ENCODE assay signal across 31 cellular contexts in the genomic region with DNA sequence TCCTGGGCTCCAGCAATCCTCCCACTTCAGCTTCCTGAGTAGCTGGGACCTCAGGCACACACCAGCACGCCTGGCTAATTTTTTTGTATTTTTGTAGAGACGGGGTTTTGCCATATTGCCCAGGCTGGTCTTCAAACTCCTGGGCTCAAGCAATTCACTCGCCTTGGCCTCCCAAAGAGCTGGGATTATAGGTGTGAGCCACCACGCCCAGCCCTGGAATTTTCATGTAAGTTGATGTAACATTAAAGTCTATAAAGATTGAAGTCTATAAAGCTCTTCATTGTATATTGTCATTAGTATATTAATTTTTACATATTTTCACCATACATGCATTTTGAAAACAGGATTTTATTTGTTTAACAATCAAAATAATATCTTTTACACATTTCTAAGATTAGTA. TPM values are rescaled to one million over a fixed set of nuclear protein-coding genes. Genes with fewer than 3 reads are reported as not detected.
"Had no signal": no experiment of that assay in that cellular context is flagged by ENCODE, and none has a peak within 500 bp of the region (broad histone marks: within the 10 kb centered on the region; RNA-seq: fewer than 3 reads in every experiment).

No MANE protein-coding gene starts in this region.

- H3K9me3 ChIP-seq: esophagus squamous epithelium, gastroesophageal sphincter had no signal

- H3K27ac ChIP-seq: brain microvascular endothelial cell, esophagus squamous epithelium, gastroesophageal sphincter, WERI-Rb-1 had no signal

- H3K4me3 ChIP-seq: esophagus squamous epithelium, gastroesophageal sphincter had no signal

- H3K4me1 ChIP-seq: esophagus squamous epithelium, gastroesophageal sphincter had no signal

- H3K27me3 Mint-ChIP-seq: activated CD4-positive, alpha-beta T cell treated with anti-CD3 and anti-CD28 coated beads for 36 hours; activated CD4-positive, alpha-beta T cell treated with anti-CD3 and anti-CD28 coated beads, Interleukin-2, amount 10 ng/mL, durations not matched to agents 24 days and 14 days; activated naive CD8-positive, alpha-beta T cell; activated T-cell treated with anti-CD3 and anti-CD28 coated beads, Interleukin-2, amount 50 U/mL, for 24 hours; central memory CD8-positive, alpha-beta T cell; effector memory CD8-positive, alpha-beta T cell had no signal

- H3K4me3 Mint-ChIP-seq: activated CD4-positive, alpha-beta memory T cell treated with anti-CD3 and anti-CD28 coated beads for 36 hours; activated CD4-positive, alpha-beta T cell treated with anti-CD3 and anti-CD28 coated beads for 36 hours; activated CD4-positive, alpha-beta T cell treated with anti-CD3 and anti-CD28 coated beads, Interleukin-2, amount 10 ng/mL, durations not matched to agents 24 days and 14 days; activated CD8-positive, alpha-beta T cell treated with anti-CD3 and anti-CD28 coated beads, Interleukin-2, amount 10 ng/mL, durations not matched to agents 7 days and 5 days; activated naive CD8-positive, alpha-beta T cell; activated T-cell treated with anti-CD3 and anti-CD28 coated beads, Interleukin-2, amount 50 U/mL, for 24 hours; activated T-cell treated with anti-CD3 and anti-CD28 coated beads, Interleukin-2, amount 50 U/mL, for 72 hours; central memory CD8-positive, alpha-beta T cell; effector memory CD8-positive, alpha-beta T cell; T-helper 17 cell; T-helper 2 cell treated with Interferon-gamma antibody and Interleukin-4, amounts not matched to agents 5 μg/mL and 100 μg/mL, for 36 hours had no signal

- H3K4me1 Mint-ChIP-seq: activated CD4-positive, alpha-beta T cell treated with anti-CD3 and anti-CD28 coated beads for 36 hours; activated CD4-positive, alpha-beta T cell treated with anti-CD3 and anti-CD28 coated beads, Interleukin-2, amount 10 ng/mL, durations not matched to agents 24 days and 14 days; central memory CD8-positive, alpha-beta T cell; T-helper 17 cell had no signal

- ATAC-seq: activated CD4-positive, alpha-beta T cell treated with anti-CD3 and anti-CD28 coated beads for 36 hours; activated CD8-positive, alpha-beta T cell treated with anti-CD3 and anti-CD28 coated beads, Interleukin-2, amount 10 ng/mL, durations not matched to agents 7 days and 5 days; activated T-cell treated with anti-CD3 and anti-CD28 coated beads, Interleukin-2, amount 50 U/mL, for 72 hours; effector memory CD8-positive, alpha-beta T cell; gastroesophageal sphincter; T-helper 17 cell had no signal

- DNase-seq: activated CD4-positive, alpha-beta memory T cell treated with anti-CD3 and anti-CD28 coated beads for 36 hours; activated CD4-positive, alpha-beta T cell treated with anti-CD3 and anti-CD28 coated beads for 36 hours; activated CD4-positive, alpha-beta T cell treated with anti-CD3 and anti-CD28 coated beads, Interleukin-2, amount 10 ng/mL, durations not matched to agents 24 days and 14 days; activated CD4-positive, CD25-positive, alpha-beta regulatory T cell; activated CD4-positive, CD25-positive, alpha-beta regulatory T cell treated with anti-CD3 and anti-CD28 coated beads, Interleukin-2, amount 50 U/mL, for 72 hours; activated CD8-positive, alpha-beta memory T cell treated with anti-CD3 and anti-CD28 coated beads, Interleukin-2, amount 50 U/mL, for 48 hours; activated CD8-positive, alpha-beta T cell treated with anti-CD3 and anti-CD28 coated beads, Interleukin-2, amount 10 ng/mL, durations not matched to agents 7 days and 5 days; activated gamma-delta T cell; activated naive CD4-positive, alpha-beta T cell; activated naive CD4-positive, alpha-beta T cell treated with anti-CD3 and anti-CD28 coated beads, Interleukin-2, amount 50 U/mL, for 16 hours; activated T-cell treated with anti-CD3 and anti-CD28 coated beads for 4 hours; activated T-cell treated with anti-CD3 and anti-CD28 coated beads, Interleukin-2, amount 50 U/mL, for 24 hours; activated T-cell treated with anti-CD3 and anti-CD28 coated beads, Interleukin-2, amount 50 U/mL, for 72 hours; amniotic stem cell; anterior cingulate cortex; brain microvascular endothelial cell; cortex of kidney; dermis blood vessel endothelial cell; effector CD4-positive, alpha-beta T cell; effector memory CD8-positive, alpha-beta T cell; erythroblast; esophagus squamous epithelium; foreskin melanocyte; T-helper 1 cell; T-helper 17 cell; T1000; WERI-Rb-1 had no signal

- H3K36me3 Mint-ChIP-seq: activated CD4-positive, alpha-beta memory T cell treated with anti-CD3 and anti-CD28 coated beads for 36 hours; activated naive CD8-positive, alpha-beta T cell had no signal

- H3K27ac Mint-ChIP-seq: activated CD4-positive, alpha-beta memory T cell treated with anti-CD3 and anti-CD28 coated beads for 36 hours; activated CD4-positive, alpha-beta T cell treated with anti-CD3 and anti-CD28 coated beads for 36 hours; activated CD4-positive, alpha-beta T cell treated with anti-CD3 and anti-CD28 coated beads, Interleukin-2, amount 10 ng/mL, durations not matched to agents 24 days and 14 days; activated CD8-positive, alpha-beta T cell treated with anti-CD3 and anti-CD28 coated beads, Interleukin-2, amount 10 ng/mL, durations not matched to agents 7 days and 5 days; activated naive CD8-positive, alpha-beta T cell; activated T-cell treated with anti-CD3 and anti-CD28 coated beads, Interleukin-2, amount 50 U/mL, for 24 hours; activated T-cell treated with anti-CD3 and anti-CD28 coated beads, Interleukin-2, amount 50 U/mL, for 72 hours; effector memory CD8-positive, alpha-beta T cell; T-helper 17 cell; T-helper 2 cell treated with Interferon-gamma antibody and Interleukin-4, amounts not matched to agents 5 μg/mL and 100 μg/mL, for 36 hours had no signal

- H3K9me3 Mint-ChIP-seq: activated CD4-positive, alpha-beta memory T cell treated with anti-CD3 and anti-CD28 coated beads for 36 hours; activated CD4-positive, alpha-beta T cell treated with anti-CD3 and anti-CD28 coated beads, Interleukin-2, amount 10 ng/mL, durations not matched to agents 24 days and 14 days; activated T-cell treated with anti-CD3 and anti-CD28 coated beads, Interleukin-2, amount 50 U/mL, for 24 hours; activated T-cell treated with anti-CD3 and anti-CD28 coated beads, Interleukin-2, amount 50 U/mL, for 72 hours; central memory CD8-positive, alpha-beta T cell; effector memory CD8-positive, alpha-beta T cell; T-helper 2 cell treated with Interferon-gamma antibody and Interleukin-4, amounts not matched to agents 5 μg/mL and 100 μg/mL, for 36 hours had no signal

- H3K27me3 ChIP-seq: brain microvascular endothelial cell, esophagus squamous epithelium had no signal

- H3K36me3 ChIP-seq: brain microvascular endothelial cell, esophagus squamous epithelium, gastroesophageal sphincter, WERI-Rb-1 had no signal

RNA-seq across cellular contexts. Expression of a gene that starts 50.7 kb away (rescaled TPM):
- total RNA-seq: T-helper 17 cell had no signal

RNA-seq across cellular contexts. Expression of a gene that starts 51.4 kb away (rescaled TPM):
- total RNA-seq: T-helper 17 cell had no signal
